12 cellular contexts compared by ENCODE assay signal in the genomic region with DNA sequence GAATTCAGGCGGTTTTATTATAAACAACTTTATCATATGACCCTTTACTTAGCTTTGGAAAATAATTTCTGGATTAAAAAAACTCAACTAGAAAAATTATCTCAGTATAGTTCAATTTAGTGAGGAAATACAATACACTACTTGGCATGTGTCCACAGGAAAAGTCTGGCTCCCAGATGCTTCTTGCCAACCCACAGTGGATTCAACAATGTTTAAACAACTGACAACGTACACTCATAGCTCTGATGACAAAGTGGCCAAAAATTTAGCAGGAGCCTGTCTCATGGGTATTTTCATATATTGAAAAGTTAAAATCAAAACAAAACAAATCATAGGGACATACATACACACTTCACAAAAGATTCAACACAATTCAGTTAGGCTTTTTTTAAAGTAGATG.
A peak's percentile ranks its signal among the peaks of the same experiment; 100 is the strongest.
DNase-seq lines count a peak whose midpoint lies in the region; ATAC-seq, FAIRE-seq and TF ChIP-seq lines count a peak whose summit lies in the region.
"Had no signal": no experiment of that assay in that cellular context is flagged by ENCODE, and none has a peak within 500 bp of the region (broad histone marks: within the 10 kb centered on the region; RNA-seq: fewer than 3 reads in every experiment).

No MANE protein-coding gene starts in this region.

- no peaks in the 10 kb centered on the region for H3K36me3 ChIP-seq in SJCRH30
- H3K36me3 ChIP-seq in hepatocyte (replicated peaks; ENCODE audit: insufficient read depth, low read depth) = no peaks in the 10 kb centered on the region
- no peaks in the 10 kb centered on the region for H3K36me3 ChIP-seq in OCI-LY7 (ENCODE audit: insufficient read depth, low read length)
- H3K36me3 ChIP-seq in neural progenitor cell = no peaks in the 10 kb centered on the region

- H3K9me3 ChIP-seq in SJCRH30 (replicated peaks) (no peaks in the 10 kb centered on the region), hepatocyte (ENCODE audit: low read depth) (no peaks in the 10 kb centered on the region), OCI-LY7 (ENCODE audit: low read length) (no peaks in the 10 kb centered on the region), neural progenitor cell (ENCODE audit: low read depth) (no peaks in the 10 kb centered on the region)

- no peaks in the 10 kb centered on the region for H4K20me1 ChIP-seq in hepatocyte (ENCODE audit: insufficient read depth, poor library complexity, severe bottlenecking)
- H4K20me1 ChIP-seq in OCI-LY7 (ENCODE audit: insufficient read depth, low read length) = no peaks in the 10 kb centered on the region
- H4K20me1 ChIP-seq in neural progenitor cell (ENCODE audit: low read depth) = no peaks in the 10 kb centered on the region

- no peak for FAIRE-seq in HTR-8/SVneo (lab: Jason Lieb, UNC)
- FAIRE-seq: K562 had no signal

- H3K9me2 ChIP-seq in hepatocyte (replicated peaks; ENCODE audit: insufficient read depth) (no peaks in the 10 kb centered on the region), OCI-LY7 (ENCODE audit: insufficient read depth, low read length) (no peaks in the 10 kb centered on the region)

- no peak overlapping the region for H3K4me3 Mint-ChIP-seq in neural progenitor cell
- H3K4me3 Mint-ChIP-seq: activated naive CD8-positive, alpha-beta T cell; type B pancreatic cell had no signal

- no peaks in the 10 kb centered on the region for H3K4me1 Mint-ChIP-seq in neural progenitor cell

- H3K27me3 ChIP-seq in SJCRH30 = no peaks in the 10 kb centered on the region
- H3K27me3 ChIP-seq in hepatocyte = no peaks in the 10 kb centered on the region
- H3K27me3 ChIP-seq in neural progenitor cell = no peaks in the 10 kb centered on the region

- H3K4me2 ChIP-seq in hepatocyte = no peak overlapping the region
- H3K4me2 ChIP-seq in OCI-LY7 (ENCODE audit: low read length) = no peak overlapping the region
- H3K4me2 ChIP-seq in neural progenitor cell = no peak overlapping the region

- intact Hi-C loops in OCI-LY7 (cut with micrococcal nuclease; ENCODE audit: unreplicated experiment) = no loop called here

- no peak overlapping the region for H3K27ac Mint-ChIP-seq in neural progenitor cell
- H3K27ac Mint-ChIP-seq: activated naive CD8-positive, alpha-beta T cell; type B pancreatic cell had no signal

- H3K4me3 ChIP-seq in SJCRH30 (no peak overlapping the region), hepatocyte (no peak overlapping the region), OCI-LY7 (ENCODE audit: low read depth, low read length, poor library complexity, severe bottlenecking) (no peak overlapping the region), neural progenitor cell (no peak overlapping the region)
- H3K4me3 ChIP-seq: K562 had no signal

- ATAC-seq in HG02981 (IDR thresholded peaks at IDR 0.05; ENCODE audit: unreplicated experiment) = no peak
- ATAC-seq: K562 had no signal

- POLR2A ChIA-PET in OCI-LY7 (lab: Charles Lee) = interaction anchor here (1.5 kb wide), 1 partner anchor 8 kb away, joined by 8 read pairs; no protein-coding TSS in a partner anchor

- no peak for TF ChIP-seq CTCF in hepatocyte (IDR thresholded peaks at IDR 0.05; ENCODE audit: poor library complexity)
- no peak for TF ChIP-seq CTCF in OCI-LY7 (conservative IDR thresholded peaks at IDR 0.05; ENCODE audit: low read length)
- no peak for TF ChIP-seq CTCF in neural progenitor cell (IDR thresholded peaks at IDR 0.05)

- H3F3A ChIP-seq in neural progenitor cell (ENCODE audit: low read depth) = no peaks in the 10 kb centered on the region

- H3K4me1 ChIP-seq in SJCRH30 (peaks cover 14% of the 10 kb centered on the region), hepatocyte (ENCODE audit: insufficient read depth) (peaks cover 2% of the 10 kb centered on the region), OCI-LY7 (ENCODE audit: insufficient read depth, low read length, poor library complexity, severe bottlenecking) (no peaks in the 10 kb centered on the region), neural progenitor cell (no peaks in the 10 kb centered on the region)

- no peaks in the 10 kb centered on the region for H3K27me3 Mint-ChIP-seq in neural progenitor cell (ENCODE audit: insufficient read depth, low read depth)
- H3K27me3 Mint-ChIP-seq: type B pancreatic cell had no signal

- 51% methylated on average over 2 of the region's 2 CpGs for WGBS in hepatocyte (ENCODE audit: low lambda C conversion rate, missing lambda C conversion rate)

- no peaks in the 10 kb centered on the region for H3K36me3 Mint-ChIP-seq in neural progenitor cell
- H3K36me3 Mint-ChIP-seq: activated naive CD8-positive, alpha-beta T cell; type B pancreatic cell had no signal

- 0 out of 2 replicates have a peak overlapping the region, but pooled peaks have one; percentile 0 for H3K27ac ChIP-seq in SJCRH30
- no peak overlapping the region for H3K27ac ChIP-seq in hepatocyte
- H3K27ac ChIP-seq in OCI-LY7 (ENCODE audit: low read depth, low read length, poor library complexity, severe bottlenecking) = no peak overlapping the region
- no peak overlapping the region for H3K27ac ChIP-seq in neural progenitor cell

- no peaks in the 10 kb centered on the region for H3K9me3 Mint-ChIP-seq in neural progenitor cell
- H3K9me3 Mint-ChIP-seq: type B pancreatic cell had no signal

- BruUV-seq in OCI-LY7 (replicated peaks; lab: Mats Ljungman, UMichigan) = no TSS peak

- no peak overlapping the region for H3K9ac ChIP-seq in neural progenitor cell

- H2AFZ ChIP-seq in hepatocyte = no peak overlapping the region
- no peak overlapping the region for H2AFZ ChIP-seq in OCI-LY7 (ENCODE audit: low read length)
- no peak overlapping the region for H2AFZ ChIP-seq in neural progenitor cell (replicated peaks)

- CTCF ChIA-PET in OCI-LY7 (lab: Charles Lee; ENCODE audit: unreplicated experiment) = no interaction called here

- peak; percentile 93 for DNase-seq in AG08395 (ENCODE audit: low spot score)
- DNase-seq in HTR-8/SVneo (ENCODE audit: insufficient read length, low spot score) = peak; percentile 66
- DNase-seq in SJCRH30 = peak; percentile 63 to 82
- DNase-seq in hepatocyte (ENCODE audit: low spot score) = peak; percentile 38
- DNase-seq in OCI-LY7 (ENCODE audit: low spot score) = no peak
- DNase-seq in activated CD4-positive, alpha-beta T cell treated with anti-CD3 and anti-CD28 coated beads, Interleukin-2, amount 50 U/mL, for 48 hours = no peak
- no peak for DNase-seq in neural progenitor cell (ENCODE audit: low spot score)
- DNase-seq: T-helper 9 cell had no signal

- H3K79me2 ChIP-seq in hepatocyte (no peaks in the 10 kb centered on the region), OCI-LY7 (ENCODE audit: insufficient read depth, low read depth, low read length) (no peaks in the 10 kb centered on the region), neural progenitor cell (ENCODE audit: low read depth) (no peaks in the 10 kb centered on the region)

Comparison
In these comparisons a context has a peak if more than half of its experiments do, and no peak if none do; other contexts are left out.
1. DNase-seq: peak in AG08395 (single experiment), HTR-8/SVneo (single experiment), SJCRH30 (2 of 2) and hepatocyte (single experiment); none in OCI-LY7 (single experiment), activated CD4-positive, alpha-beta T cell treated with anti-CD3 and anti-CD28 coated beads, Interleukin-2, amount 50 U/mL, for 48 hours (0 of 2) and neural progenitor cell (single experiment).